Comparison of ENCODE assay signal across 1 cellular context in the genomic region with DNA sequence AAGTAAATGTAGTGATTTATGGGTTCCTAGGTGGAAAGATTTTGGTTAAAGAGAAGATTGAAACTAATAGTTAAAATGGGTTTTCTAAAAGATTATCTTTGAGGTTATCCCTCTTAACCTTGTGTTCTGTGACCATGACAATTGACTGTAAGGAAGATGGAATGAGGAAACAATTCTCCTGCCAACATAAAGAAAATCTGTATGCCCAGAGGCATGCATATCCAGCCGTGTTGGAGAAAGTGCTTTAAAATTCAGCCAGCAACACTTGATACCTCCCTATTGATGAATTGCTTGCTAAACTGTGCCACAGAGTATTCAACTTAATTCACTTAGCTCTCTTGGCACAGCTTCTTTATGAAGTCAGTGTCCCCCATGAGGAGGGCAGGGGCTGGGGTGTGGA.
TF ChIP-seq lines count a peak whose summit lies in the region.

No MANE protein-coding gene starts in this region.

TF ChIP-seq in SK-N-SH, 30 proteins besides CTCF, POLR2A, EP300 and RAD21 (continued from another document):
- TF ChIP-seq FOXM1 (IDR thresholded peaks at IDR 0.05; ENCODE audit: low read depth), result no peak
- TF ChIP-seq, protein P1, sequence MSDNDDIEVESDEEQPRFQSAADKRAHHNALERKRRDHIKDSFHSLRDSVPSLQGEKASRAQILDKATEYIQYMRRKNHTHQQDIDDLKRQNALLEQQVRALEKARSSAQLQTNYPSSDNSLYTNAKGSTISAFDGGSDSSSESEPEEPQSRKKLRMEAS (IDR thresholded peaks at IDR 0.05; ENCODE audit: low read depth), result no peak
- TF ChIP-seq RFX5 (IDR thresholded peaks at IDR 0.05; ENCODE audit: low read length), result no peak
- TF ChIP-seq GABPA (IDR thresholded peaks at IDR 0.05; ENCODE audit: low read depth), result no peak
- no peak for TF ChIP-seq EZH2phosphoT487 (IDR thresholded peaks at IDR 0.05; ENCODE audit: borderline replicate concordance, low read depth)
- no peak for TF ChIP-seq MXI1 (IDR thresholded peaks at IDR 0.05; ENCODE audit: low read depth, low read length)
- no peak for TF ChIP-seq POLR2AphosphoS5 (IDR thresholded peaks at IDR 0.05; ENCODE audit: low read depth, low read length)
- TF ChIP-seq, protein P2, sequence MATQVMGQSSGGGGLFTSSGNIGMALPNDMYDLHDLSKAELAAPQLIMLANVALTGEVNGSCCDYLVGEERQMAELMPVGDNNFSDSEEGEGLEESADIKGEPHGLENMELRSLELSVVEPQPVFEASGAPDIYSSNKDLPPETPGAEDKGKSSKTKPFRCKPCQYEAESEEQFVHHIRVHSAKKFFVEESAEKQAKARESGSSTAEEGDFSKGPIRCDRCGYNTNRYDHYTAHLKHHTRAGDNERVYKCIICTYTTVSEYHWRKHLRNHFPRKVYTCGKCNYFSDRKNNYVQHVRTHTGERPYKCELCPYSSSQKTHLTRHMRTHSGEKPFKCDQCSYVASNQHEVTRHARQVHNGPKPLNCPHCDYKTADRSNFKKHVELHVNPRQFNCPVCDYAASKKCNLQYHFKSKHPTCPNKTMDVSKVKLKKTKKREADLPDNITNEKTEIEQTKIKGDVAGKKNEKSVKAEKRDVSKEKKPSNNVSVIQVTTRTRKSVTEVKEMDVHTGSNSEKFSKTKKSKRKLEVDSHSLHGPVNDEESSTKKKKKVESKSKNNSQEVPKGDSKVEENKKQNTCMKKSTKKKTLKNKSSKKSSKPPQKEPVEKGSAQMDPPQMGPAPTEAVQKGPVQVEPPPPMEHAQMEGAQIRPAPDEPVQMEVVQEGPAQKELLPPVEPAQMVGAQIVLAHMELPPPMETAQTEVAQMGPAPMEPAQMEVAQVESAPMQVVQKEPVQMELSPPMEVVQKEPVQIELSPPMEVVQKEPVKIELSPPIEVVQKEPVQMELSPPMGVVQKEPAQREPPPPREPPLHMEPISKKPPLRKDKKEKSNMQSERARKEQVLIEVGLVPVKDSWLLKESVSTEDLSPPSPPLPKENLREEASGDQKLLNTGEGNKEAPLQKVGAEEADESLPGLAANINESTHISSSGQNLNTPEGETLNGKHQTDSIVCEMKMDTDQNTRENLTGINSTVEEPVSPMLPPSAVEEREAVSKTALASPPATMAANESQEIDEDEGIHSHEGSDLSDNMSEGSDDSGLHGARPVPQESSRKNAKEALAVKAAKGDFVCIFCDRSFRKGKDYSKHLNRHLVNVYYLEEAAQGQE (IDR thresholded peaks at IDR 0.05; ENCODE audit: low read depth, low read length), result no peak
- no peak for TF ChIP-seq JUND (IDR thresholded peaks at IDR 0.05)
- TF ChIP-seq SMC3 (IDR thresholded peaks at IDR 0.05; ENCODE audit: low read depth, low read length), result no peak
- TF ChIP-seq NFIC (IDR thresholded peaks at IDR 0.05; ENCODE audit: borderline replicate concordance), result no peak
- TF ChIP-seq NRF1 (IDR thresholded peaks at IDR 0.05; ENCODE audit: low read depth, low read length), result no peak
- no peak for TF ChIP-seq CHD2 (IDR thresholded peaks at IDR 0.05; ENCODE audit: low read length, partially characterized antibody)
- TF ChIP-seq YY1 (IDR thresholded peaks at IDR 0.05; ENCODE audit: low read depth), result no peak
- TF ChIP-seq ELF1 (IDR thresholded peaks at IDR 0.05), result no peak
- TF ChIP-seq RCOR1 (IDR thresholded peaks at IDR 0.05; ENCODE audit: low read length), result no peak
- TF ChIP-seq SIN3A (IDR thresholded peaks at IDR 0.05; ENCODE audit: borderline replicate concordance, low read depth, low read length), result no peak
- no peak for TF ChIP-seq GATA2 (CRISPR knock-in tag; IDR thresholded peaks at IDR 0.05)
